16 cellular contexts compared by ENCODE assay signal in genomic region chr19:13420780-13421179, GRCh38.
DNase-seq lines count a peak whose midpoint lies in the region; ATAC-seq and TF ChIP-seq lines count a peak whose summit lies in the region.
"Had no signal": no experiment of that assay in that cellular context is flagged by ENCODE, and none has a peak within 500 bp of the region (broad histone marks: within the 10 kb centered on the region; RNA-seq: fewer than 3 reads in every experiment).

No MANE protein-coding gene starts in this region.

- H3K4me2 ChIP-seq in HCT116 (ENCODE audit: low read length) (no peak overlapping the region), mesendoderm (ENCODE audit: low read length) (no peak overlapping the region)
- H3K4me2 ChIP-seq: BLaER1 treated with 17β-estradiol and CSF1 and Interleukin-3, amounts not matched to agents 10 nM and 100 nM had no signal

- CTCF ChIA-PET in HCT116 (lab: Charles Lee) (no interaction called here), WTC11 (lab: Charles Lee) (no interaction called here)

- no peak overlapping the region for H2AK5ac ChIP-seq in mesendoderm (ENCODE audit: low read length)

- no peaks in the 10 kb centered on the region; the same call in 1 of the 2 replicates for H3K27me3 Mint-ChIP-seq in WTC11 (ENCODE audit: low read depth)
- H3K27me3 Mint-ChIP-seq: CD4-positive, CD25-positive, alpha-beta regulatory T cell had no signal

- no peak for TF ChIP-seq POLR2A in HCT116 (IDR thresholded peaks at IDR 0.05; ENCODE audit: borderline replicate concordance, extremely low read depth, insufficient read depth, insufficient read length)

- RAD21 ChIA-PET in HCT116 (lab: Charles Lee; ENCODE audit: low non-redundant PET in 1 of 2, low total read pairs in 2 of 2, uncharacterized antibody in 2 of 2, unreplicated experiment in 2 of 2): no interaction called here

- TF ChIP-seq RAD21 in HCT116 (IDR thresholded peaks at IDR 0.05; ENCODE audit: low read depth): no peak

- H4K20me1 ChIP-seq in HCT116 (ENCODE audit: insufficient read depth): no peaks in the 10 kb centered on the region

- H3K79me2 ChIP-seq in HCT116 (ENCODE audit: insufficient read depth, low read length) (no peaks in the 10 kb centered on the region), mesendoderm (ENCODE audit: control insufficient read depth, insufficient read depth, low read length) (no peaks in the 10 kb centered on the region)

- no peak overlapping the region for H3K27ac ChIP-seq in HCT116 (ENCODE audit: low read depth, low read length)
- H3K27ac ChIP-seq in mesendoderm (ENCODE audit: low read depth, low read length): no peak overlapping the region

- ATAC-seq in HCT116 (no peak), WTC11 (no peak)
- no peak for ATAC-seq in activated naive CD4-positive, alpha-beta T cell treated with anti-CD3 and anti-CD28 coated beads, Interleukin-2, amount 50 U/mL, for 72 hours

- H2BK120ac ChIP-seq in mesendoderm (ENCODE audit: low read depth, low read length): no peak overlapping the region

- H3K4ac ChIP-seq in mesendoderm (ENCODE audit: low read depth, low read length): no peak overlapping the region

- H3K9me2 ChIP-seq in HCT116 (ENCODE audit: insufficient read depth): no peaks in the 10 kb centered on the region

- no peaks in the 10 kb centered on the region for H3K4me1 Mint-ChIP-seq in WTC11
- H3K4me1 Mint-ChIP-seq: CD4-positive, CD25-positive, alpha-beta regulatory T cell had no signal

- TF ChIP-seq CTCF in HCT116 (IDR thresholded peaks at IDR 0.05 in 2 of 3, conservative IDR thresholded peaks at IDR 0.05 in 1 of 3; ENCODE audit: borderline replicate concordance in 1 of 3, insufficient read depth in 1 of 3, low read depth in 2 of 3, low read length in 2 of 3): no peak
- TF ChIP-seq CTCF in WTC11 (IDR thresholded peaks at IDR 0.05): no peak

- H3K18ac ChIP-seq in mesendoderm (ENCODE audit: low read length): no peak overlapping the region

- peaks cover 5 to 9% of the 10 kb centered on the region in 2 experiments; a peak in 2 of 4 replicates for H3K9me3 ChIP-seq in HCT116 (ENCODE audit: control insufficient read depth in 1 of 2, insufficient read depth in 1 of 2, low read depth in 1 of 2, low read length in 2 of 2)
- H3K9me3 ChIP-seq in HAP-1: no peaks in the 10 kb centered on the region

- no peak overlapping the region for H2BK5ac ChIP-seq in mesendoderm (ENCODE audit: low read length)

- H3K36me3 Mint-ChIP-seq in WTC11: peaks cover 37% of the 10 kb centered on the region
- peaks cover 12 to 21% of the 10 kb centered on the region in 2 donors for H3K36me3 Mint-ChIP-seq in activated naive CD4-positive, alpha-beta T cell treated with anti-CD3 and anti-CD28 coated beads, Interleukin-2, amount 50 U/mL, for 72 hours

- H2AFZ ChIP-seq in HCT116 (ENCODE audit: low read depth, low read length, poor library complexity, severe bottlenecking): no peak overlapping the region

- H3K9me3 Mint-ChIP-seq in WTC11: peaks cover 39% of the 10 kb centered on the region
- peaks cover 16 to 18% of the 10 kb centered on the region in 2 donors for H3K9me3 Mint-ChIP-seq in activated naive CD4-positive, alpha-beta T cell treated with anti-CD3 and anti-CD28 coated beads, Interleukin-2, amount 50 U/mL, for 72 hours

- no peak overlapping the region for H2BK15ac ChIP-seq in mesendoderm (replicated peaks; ENCODE audit: low read depth)

- H4K8ac ChIP-seq in mesendoderm (ENCODE audit: low read depth, low read length): no peak overlapping the region

- intact Hi-C loops in HCT116 (cut with micrococcal nuclease): no loop called here

- no peak overlapping the region for H4K5ac ChIP-seq in mesendoderm (ENCODE audit: low read length)

- H3K9ac ChIP-seq in HCT116 (ENCODE audit: low read length): no peak overlapping the region
- no peak overlapping the region for H3K9ac ChIP-seq in mesendoderm (ENCODE audit: low read length)
- H3K9ac ChIP-seq: BLaER1 treated with 17β-estradiol and CSF1 and Interleukin-3, amounts not matched to agents 10 nM and 100 nM had no signal

- in situ Hi-C loops in HAP-1 (cut with MboI; ENCODE audit: low sequenced_read_pairs): no loop called here

- no peaks in the 10 kb centered on the region for H3K79me1 ChIP-seq in mesendoderm (ENCODE audit: low read length)

- H3K23ac ChIP-seq in mesendoderm (ENCODE audit: low read length): no peak overlapping the region

- POLR2A ChIA-PET in HCT116 (lab: Charles Lee) (no interaction called here), WTC11 (lab: Charles Lee) (no interaction called here)

- H3K27me3 ChIP-seq in HCT116 (ENCODE audit: insufficient read depth, low read length): no peaks in the 10 kb centered on the region
- H3K27me3 ChIP-seq in mesendoderm (ENCODE audit: insufficient read depth, low read length, poor library complexity): no peaks in the 10 kb centered on the region
- H3K27me3 ChIP-seq in HAP-1 (ENCODE audit: low read depth): no peaks in the 10 kb centered on the region
- H3K27me3 ChIP-seq: BLaER1 treated with 17β-estradiol and CSF1 and Interleukin-3, amounts not matched to agents 10 nM and 100 nM had no signal

- H3K4me3 ChIP-seq in HCT116 (replicated peaks in 1 of 2; ENCODE audit: low read depth in 1 of 2, low read length in 2 of 2) (no peak overlapping the region), mesendoderm (ENCODE audit: low read length) (no peak overlapping the region), HAP-1 (no peak overlapping the region)
- H3K4me3 ChIP-seq: BLaER1 treated with 17β-estradiol and CSF1 and Interleukin-3, amounts not matched to agents 10 nM and 100 nM had no signal

- no peak overlapping the region for H3K27ac Mint-ChIP-seq in WTC11
- no peak overlapping the region for H3K27ac Mint-ChIP-seq in activated naive CD4-positive, alpha-beta T cell treated with anti-CD3 and anti-CD28 coated beads, Interleukin-2, amount 50 U/mL, for 72 hours

- peaks cover 3 to 6% of the 10 kb centered on the region in 2 experiments; a peak in 2 of 4 replicates for H3K4me1 ChIP-seq in HCT116 (ENCODE audit: control insufficient read depth in 1 of 2, insufficient read depth in 2 of 2, low read length in 2 of 2)
- no peaks in the 10 kb centered on the region for H3K4me1 ChIP-seq in mesendoderm (ENCODE audit: control insufficient read depth, low read depth, low read length)
- no peaks in the 10 kb centered on the region for H3K4me1 ChIP-seq in HAP-1

- no peak overlapping the region for H3K4me3 Mint-ChIP-seq in WTC11
- H3K4me3 Mint-ChIP-seq: CD4-positive, CD25-positive, alpha-beta regulatory T cell had no signal

- no peaks in the 10 kb centered on the region for H3K36me3 ChIP-seq in HCT116 (ENCODE audit: control insufficient read depth in 1 of 2, insufficient read depth in 2 of 2, low read length in 2 of 2)
- no peaks in the 10 kb centered on the region for H3K36me3 ChIP-seq in mesendoderm (ENCODE audit: control insufficient read depth, insufficient read depth, low read length)
- no peaks in the 10 kb centered on the region for H3K36me3 ChIP-seq in HAP-1 (replicated peaks)

- BruUV-seq in HCT116 (replicated peaks; lab: Mats Ljungman, UMichigan): no TSS peak

- no peak overlapping the region for H3K56ac ChIP-seq in mesendoderm (ENCODE audit: low read length)

- DNase-seq in NCI-H2171 treated with DMSO at 0.1 percent for 48 hours (lab: John Stamatoyannopoulos, UW): peak; percentile 28
- DNase-seq in NCI-H2171 (lab: John Stamatoyannopoulos, UW): no peak
- DNase-seq in HCT116 (ENCODE audit: low read depth, low spot score): no peak
- DNase-seq in WTC11 (ENCODE audit: low spot score): no peak
- DNase-seq in mesendoderm: peak; percentile 57
- no peak for DNase-seq in activated naive CD4-positive, alpha-beta T cell treated with anti-CD3 and anti-CD28 coated beads, Interleukin-2, amount 50 U/mL, for 72 hours (ENCODE audit: low spot score in 2 of 2)
- no peak for DNase-seq in HAP-1 (ENCODE audit: low spot score in 2 of 2)
- DNase-seq: ACHN; Calu3; CD4-positive, CD25-positive, alpha-beta regulatory T cell; DMS 273 treated with DMSO at 0.1 percent for 48 hours; DMS79 treated with DMSO at 0.1 percent for 48 hours; EL; GOT3; HCEC 1CT had no signal

TF ChIP-seq in HCT116, 20 proteins besides CTCF, POLR2A, EP300 and RAD21:
- no peak for TF ChIP-seq POLR2AphosphoS5 (IDR thresholded peaks at IDR 0.05; ENCODE audit: low read depth, low read length)
- no peak for TF ChIP-seq FOSL1 (IDR thresholded peaks at IDR 0.05; ENCODE audit: low read depth)
- 0 out of 2 replicates have a peak, but pooled peaks have one; percentile 14 for TF ChIP-seq CBX3 (IDR thresholded peaks at IDR 0.05; ENCODE audit: low read depth)
- no peak for TF ChIP-seq JUND (IDR thresholded peaks at IDR 0.05)
- no peak for TF ChIP-seq ZFX (IDR thresholded peaks at IDR 0.05)
- TF ChIP-seq ATF3 (IDR thresholded peaks at IDR 0.05): no peak

TF ChIP-seq in WTC11, 78 proteins besides CTCF, POLR2A, EP300 and RAD21 (continues in another document):
- no peak for TF ChIP-seq RELA (CRISPR knock-in tag; IDR thresholded peaks at IDR 0.05; ENCODE audit: borderline replicate concordance)
- no peak for TF ChIP-seq ATF2 (CRISPR knock-in tag; IDR thresholded peaks at IDR 0.05; ENCODE audit: borderline replicate concordance, low read depth)
- TF ChIP-seq OVOL2 (CRISPR knock-in tag; IDR thresholded peaks at IDR 0.05; ENCODE audit: borderline replicate concordance): no peak
- no peak for TF ChIP-seq ATF1 (CRISPR knock-in tag; IDR thresholded peaks at IDR 0.05)
- no peak for TF ChIP-seq E2F4 (CRISPR knock-in tag; IDR thresholded peaks at IDR 0.05; ENCODE audit: borderline replicate concordance, low read depth)

Comparison
In these comparisons a context has a peak if more than half of its experiments do, and no peak if none do; other contexts are left out.
1. DNase-seq: peak in NCI-H2171 treated with DMSO at 0.1 percent for 48 hours (single experiment) and mesendoderm (single experiment); none in NCI-H2171 (single experiment), HCT116 (single experiment), WTC11 (single experiment), activated naive CD4-positive, alpha-beta T cell treated with anti-CD3 and anti-CD28 coated beads, Interleukin-2, amount 50 U/mL, for 72 hours (0 of 2) and HAP-1 (0 of 2).